In genomic region chr9:127955294-127956015, GRCh38 we compare ENCODE assay signal across 1 cellular context.
A peak's percentile ranks its signal among the peaks of the same experiment; 100 is the strongest.
TF ChIP-seq lines count a peak whose summit lies in the region.

No MANE protein-coding gene starts in this region.

TF ChIP-seq in IMR-90, 13 proteins besides CTCF, POLR2A, EP300 and RAD21:
- TF ChIP-seq CHD1 (IDR thresholded peaks at IDR 0.05; ENCODE audit: low read depth, low read length) (no peak), FOS (IDR thresholded peaks at IDR 0.05; ENCODE audit: low read depth, low read length) (peak; percentile 55; the same call in 1 of the 2 replicates)
